In the genomic region with DNA sequence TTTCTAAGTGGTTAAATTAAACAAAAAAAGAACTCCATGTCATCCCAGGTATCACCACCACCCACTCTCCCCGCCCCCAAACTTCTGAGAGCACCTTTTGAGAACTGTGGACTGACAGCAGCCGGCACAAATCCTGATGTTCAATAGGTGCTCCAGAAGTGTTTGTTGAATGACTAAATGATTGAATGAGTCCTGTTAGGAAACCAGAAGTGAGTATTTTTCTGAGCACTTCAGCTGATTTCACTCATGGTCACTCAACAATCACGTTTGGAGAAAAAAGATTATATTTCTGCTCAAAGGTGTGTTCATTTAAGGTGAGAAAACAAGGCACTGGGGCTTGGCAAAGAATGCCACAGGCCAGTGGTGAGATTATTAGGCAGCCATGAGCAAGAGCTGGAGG, we compare ENCODE assay signal across 20 cellular contexts. TPM values are rescaled to one million over a fixed set of nuclear protein-coding genes. Genes with fewer than 3 reads are reported as not detected.
DNase-seq lines count a peak whose midpoint lies in the region; TF ChIP-seq lines count a peak whose summit lies in the region.
"Had no signal": no experiment of that assay in that cellular context is flagged by ENCODE, and none has a peak within 500 bp of the region (broad histone marks: within the 10 kb centered on the region; RNA-seq: fewer than 3 reads in every experiment).

No MANE protein-coding gene starts in this region.

- H3K79me2 ChIP-seq in H9 (ENCODE audit: insufficient read depth, low read length) (no peaks in the 10 kb centered on the region), mammary epithelial cell (ENCODE audit: insufficient read depth, low read length) (no peaks in the 10 kb centered on the region)

- no CpG with 5 or more reads among the region's 3 CpGs for WGBS in H9 (ENCODE audit: extremely low coverage, insufficient read length, low lambda C conversion rate)
- WGBS in mammary epithelial cell (ENCODE audit: low coverage, missing lambda C conversion rate) = 81% methylated on average over 3 of the region's 3 CpGs

- no peak overlapping the region for H3K9ac ChIP-seq in H9 (ENCODE audit: extremely low read depth, insufficient read length, low read length)
- H3K9ac ChIP-seq in mammary epithelial cell (ENCODE audit: insufficient read depth, low read length) = no peak overlapping the region
- H3K9ac ChIP-seq: BLaER1 had no signal

- H3K27ac ChIP-seq in H9 (ENCODE audit: insufficient read length, low read depth, low read length) = no peak overlapping the region
- H3K27ac ChIP-seq in mammary epithelial cell (ENCODE audit: insufficient read depth, low read depth, low read length) = no peak overlapping the region
- H3K27ac ChIP-seq: BLaER1 had no signal

- H4K5ac ChIP-seq in H9 (ENCODE audit: insufficient read length, low read depth, low read length) = no peak overlapping the region

- H2AK5ac ChIP-seq in H9 (ENCODE audit: insufficient read length, low read length) = no peak overlapping the region

- H3K9me3 ChIP-seq in Caco-2 = no peaks in the 10 kb centered on the region
- no peaks in the 10 kb centered on the region for H3K9me3 ChIP-seq in H9 (ENCODE audit: control insufficient read depth, low read depth, low read length)
- no peaks in the 10 kb centered on the region for H3K9me3 ChIP-seq in mammary epithelial cell (replicated peaks; ENCODE audit: insufficient read depth, low read length)
- H3K9me3 ChIP-seq: BE2C, BLaER1 had no signal

- BruUV-seq in Caco-2 (replicated peaks; lab: Mats Ljungman, UMichigan) (TSS peak; percentile 8), mammary epithelial cell (replicated peaks; lab: Mats Ljungman, UMichigan) (no TSS peak)

- H2BK120ac ChIP-seq in H9 (ENCODE audit: low read depth, low read length, poor library complexity, severe bottlenecking) = no peak overlapping the region

- H4K20me1 ChIP-seq in H9 (ENCODE audit: control insufficient read depth, insufficient read depth, insufficient read length) = no peaks in the 10 kb centered on the region
- H4K20me1 ChIP-seq in mammary epithelial cell (ENCODE audit: insufficient read depth, low read length) = no peaks in the 10 kb centered on the region
- H4K20me1 ChIP-seq: BLaER1 had no signal

- no peak overlapping the region for H3K56ac ChIP-seq in H9 (ENCODE audit: insufficient read length, low read depth, low read length)

- dilution Hi-C loops in mammary epithelial cell (cut with HindIII; ENCODE audit: low sequenced_read_pairs) = no loop called here

- H3K27me3 Mint-ChIP-seq in Caco-2 (ENCODE audit: insufficient read depth, unreplicated experiment) (no peaks in the 10 kb centered on the region), H9 (ENCODE audit: low read depth) (peaks cover 4% of the 10 kb centered on the region; the same call in 1 of the 2 replicates)

- H3K23ac ChIP-seq in H9 (ENCODE audit: insufficient read length, low read depth, low read length) = no peak overlapping the region

- H3K4ac ChIP-seq in H9 (ENCODE audit: low read depth, low read length) = no peak overlapping the region

- H2AFZ ChIP-seq in H9 (ENCODE audit: low read length) (no peak overlapping the region), mammary epithelial cell (ENCODE audit: low read depth, low read length) (no peak overlapping the region)

- H3K4me1 ChIP-seq in Caco-2 (peaks cover 52% of the 10 kb centered on the region), H9 (ENCODE audit: insufficient read depth, low read length) (no peaks in the 10 kb centered on the region), mammary epithelial cell (ENCODE audit: insufficient read depth, low read length) (no peaks in the 10 kb centered on the region)
- H3K4me1 ChIP-seq: BE2C, BLaER1 had no signal

- no peak overlapping the region for H3K27ac Mint-ChIP-seq in Caco-2 (ENCODE audit: unreplicated experiment)
- H3K27ac Mint-ChIP-seq in H9 = no peak overlapping the region; a peak in 1 of 7 replicates
- H3K27ac Mint-ChIP-seq: CD14-positive monocyte; CD4-positive, alpha-beta memory T cell; CD4-positive, CD25-positive, alpha-beta regulatory T cell had no signal

- no peak overlapping the region for H3T11ph ChIP-seq in H9 (ENCODE audit: low read length)

- H3K4me1 Mint-ChIP-seq in Caco-2 (ENCODE audit: low read depth, unreplicated experiment) (peaks cover 32% of the 10 kb centered on the region), H9 (peaks cover 6 to 10% of the 10 kb centered on the region in 2 experiments; a peak in 3 of 4 replicates)
- H3K4me1 Mint-ChIP-seq: CD14-positive monocyte; CD4-positive, CD25-positive, alpha-beta regulatory T cell; CD8-positive, alpha-beta memory T cell had no signal

- H3K79me1 ChIP-seq in H9 (ENCODE audit: insufficient read depth, low read depth, low read length, poor library complexity, severe bottlenecking) = no peaks in the 10 kb centered on the region

- H3K4me3 ChIP-seq in Caco-2 (ENCODE audit: low read depth, low read length) (no peak overlapping the region), mammary epithelial cell (replicated peaks in 1 of 3; ENCODE audit: insufficient read depth in 1 of 3, low read depth in 2 of 3, low read length in 3 of 3) (no peak overlapping the region)
- H3K4me3 ChIP-seq: BLaER1 had no signal

- no peak overlapping the region for H4K8ac ChIP-seq in H9 (replicated peaks; ENCODE audit: insufficient read length, low read depth, low read length)

- no peak overlapping the region for H3K4me2 ChIP-seq in H9 (ENCODE audit: insufficient read depth, insufficient read length, low read length)
- H3K4me2 ChIP-seq in mammary epithelial cell (ENCODE audit: insufficient read depth, low read depth, low read length) = no peak overlapping the region
- H3K4me2 ChIP-seq: BLaER1 had no signal

- POLR2A ChIA-PET in Caco-2 (lab: Charles Lee) = no interaction called here

- no peaks in the 10 kb centered on the region for H3K23me2 ChIP-seq in H9 (ENCODE audit: insufficient read length, low read depth, low read length, poor library complexity, severe bottlenecking)

- intact Hi-C loops in Caco-2 (cut with micrococcal nuclease; ENCODE audit: unreplicated experiment) = no loop called here
- intact Hi-C loops in posterior vena cava (cut with DNase I) = no loop called here
- intact Hi-C loops in mammary epithelial cell (cut with micrococcal nuclease) = no loop called here

- no peak overlapping the region for H2BK12ac ChIP-seq in H9 (ENCODE audit: insufficient read length, low read depth, low read length)

- H3K36me3 ChIP-seq in Caco-2 (ENCODE audit: control insufficient read depth, insufficient read depth, low read length) (no peaks in the 10 kb centered on the region; the same call in 1 of the 2 replicates), mammary epithelial cell (ENCODE audit: insufficient read depth, low read length) (no peaks in the 10 kb centered on the region)
- H3K36me3 ChIP-seq: BE2C, BLaER1 had no signal

- CTCF ChIA-PET in Caco-2 (lab: Charles Lee) = no interaction called here
- CTCF ChIA-PET in mammary epithelial cell (lab: Charles Lee; ENCODE audit: low non-redundant PET) = no interaction called here

- no peak overlapping the region for H2BK20ac ChIP-seq in H9 (ENCODE audit: low read depth, low read length, poor library complexity, severe bottlenecking)

- H3K27me3 ChIP-seq in Caco-2 (replicated peaks; ENCODE audit: control insufficient read depth, insufficient read depth, low read length) (no peaks in the 10 kb centered on the region), H9 (ENCODE audit: insufficient read depth, low read length) (no peaks in the 10 kb centered on the region), mammary epithelial cell (ENCODE audit: insufficient read depth, low read length) (no peaks in the 10 kb centered on the region)
- H3K27me3 ChIP-seq: BE2C, BLaER1 had no signal

- H3K18ac ChIP-seq in H9 (ENCODE audit: insufficient read length, low read depth, low read length) = no peak overlapping the region

- H3K36me3 Mint-ChIP-seq in Caco-2 (ENCODE audit: insufficient read depth, unreplicated experiment) = peaks cover 21% of the 10 kb centered on the region
- no peaks in the 10 kb centered on the region for H3K36me3 Mint-ChIP-seq in H9 (ENCODE audit: insufficient read depth in 1 of 3, low read depth in 3 of 3)
- H3K36me3 Mint-ChIP-seq: CD14-positive monocyte; CD4-positive, alpha-beta memory T cell; CD4-positive, CD25-positive, alpha-beta regulatory T cell; CD8-positive, alpha-beta memory T cell had no signal

- DNase-seq in Caco-2 (no peak), epidermal melanocyte (ENCODE audit: insufficient read length, low spot score) (peak; percentile 2), posterior vena cava (ENCODE audit: low spot score) (peak; percentile 48), H9 (no peak), mammary epithelial cell (no peak)
- DNase-seq: 8988T; ACHN; BE2C; C1 segment of cervical spinal cord; Calu3; CD4-positive, alpha-beta memory T cell; CD4-positive, CD25-positive, alpha-beta regulatory T cell; CD8-positive, alpha-beta memory T cell; COR-L47; DMS79 treated with DMSO at 0.1 percent for 48 hours; GF-D8 had no signal

- H4K91ac ChIP-seq in H9 (ENCODE audit: insufficient read length, low read depth, low read length) = no peak overlapping the region

- H3K14ac ChIP-seq in H9 (ENCODE audit: insufficient read depth, low read length) = no peak overlapping the region

- in situ Hi-C loops in mammary epithelial cell (cut with MboI; ENCODE audit: low sequenced_read_pairs in 2 of 2) = no loop called here

- H3K9me3 Mint-ChIP-seq in Caco-2 (ENCODE audit: unreplicated experiment) = no peaks in the 10 kb centered on the region
- H3K9me3 Mint-ChIP-seq in H9 = no peaks in the 10 kb centered on the region; a peak in 1 of 5 replicates
- H3K9me3 Mint-ChIP-seq: CD14-positive monocyte; CD4-positive, alpha-beta memory T cell; CD4-positive, CD25-positive, alpha-beta regulatory T cell; CD8-positive, alpha-beta memory T cell had no signal

- no peak overlapping the region for H2BK5ac ChIP-seq in H9 (ENCODE audit: insufficient read length, low read length)

- no peak overlapping the region for H3K4me3 Mint-ChIP-seq in Caco-2 (ENCODE audit: unreplicated experiment)
- H3K4me3 Mint-ChIP-seq in H9 = no peak overlapping the region
- H3K4me3 Mint-ChIP-seq: CD14-positive monocyte; CD4-positive, alpha-beta memory T cell; CD4-positive, CD25-positive, alpha-beta regulatory T cell; CD8-positive, alpha-beta memory T cell had no signal

- no peak overlapping the region for H2BK15ac ChIP-seq in H9 (ENCODE audit: low read depth, low read length)

- no peak for TF ChIP-seq CTCF in Caco-2 (IDR thresholded peaks at IDR 0.05; ENCODE audit: insufficient read depth in 1 of 2, low read depth in 1 of 2, low read length in 1 of 2, severe bottlenecking in 1 of 2, unreplicated experiment in 1 of 2)
- TF ChIP-seq CTCF in H9 (conservative IDR thresholded peaks at IDR 0.05) = no peak
- TF ChIP-seq CTCF in mammary epithelial cell (conservative IDR thresholded peaks at IDR 0.05 in 1 of 2, IDR thresholded peaks at IDR 0.05 in 1 of 2; ENCODE audit: extremely low read depth in 1 of 2, insufficient read depth in 1 of 2, low read depth in 1 of 2, low read length in 2 of 2) = no peak

RNA-seq across cellular contexts. Expression of gene HNF4A, which starts 6.2 kb away (rescaled TPM):
- total RNA-seq in Caco-2 (2022) = 256 and 292 TPM in 2 replicates
- not detected for total RNA-seq in posterior vena cava
- 0.04 TPM in 1 of 2 replicates, not detected in the other for total RNA-seq in H9 (2021)
- not detected for total RNA-seq in mammary epithelial cell
- polyA plus RNA-seq in mammary epithelial cell = 0.06 TPM
- not detected for polyA minus RNA-seq in mammary epithelial cell
- total RNA-seq: A673; CD4-positive, alpha-beta memory T cell; CD4-positive, CD25-positive, alpha-beta regulatory T cell; CD8-positive, alpha-beta memory T cell had no signal
- polyA plus RNA-seq: AG04450; CD14-positive monocyte; CD4-positive, alpha-beta memory T cell; CD4-positive, CD25-positive, alpha-beta regulatory T cell; CD8-positive, alpha-beta memory T cell had no signal

RNA-seq across cellular contexts. Expression of gene R3HDML, which starts 12.5 kb away (rescaled TPM):
- total RNA-seq in Caco-2 (2022) (not detected in 2 replicates), posterior vena cava (not detected), H9 (2021) (not detected in 2 replicates), mammary epithelial cell (not detected)
- polyA plus RNA-seq in mammary epithelial cell = not detected
- not detected for polyA minus RNA-seq in mammary epithelial cell
- total RNA-seq: A673; Calu3; CD4-positive, alpha-beta memory T cell; CD4-positive, CD25-positive, alpha-beta regulatory T cell; CD8-positive, alpha-beta memory T cell had no signal
- polyA plus RNA-seq: AG04450; CD14-positive monocyte; CD4-positive, alpha-beta memory T cell; CD4-positive, CD25-positive, alpha-beta regulatory T cell; CD8-positive, alpha-beta memory T cell had no signal

RNA-seq across cellular contexts. Expression of gene FITM2, which starts 38.3 kb away (rescaled TPM):
- total RNA-seq in Caco-2 (2022) = 13.9 and 14.4 TPM in 2 replicates
- 10 to 100 TPM in 1 of 2 donors, 1 to 10 TPM in 1; 8.0 to 10.6 TPM for total RNA-seq in posterior vena cava
- 1.7 TPM in 2 replicates for total RNA-seq in H9 (2021)
- total RNA-seq in mammary epithelial cell = 10 to 100 TPM in 1 of 2 donors, 1 to 10 TPM in 1; 7.6 to 10.3 TPM
- polyA plus RNA-seq in mammary epithelial cell = 4.2 TPM
- polyA minus RNA-seq in mammary epithelial cell = 5.8 TPM

Comparison
In these comparisons a context has a peak if more than half of its experiments do, and no peak if none do; other contexts are left out.
1. DNase-seq: peak in epidermal melanocyte (single experiment) and posterior vena cava (single experiment); none in Caco-2 (0 of 2), H9 (single experiment) and mammary epithelial cell (single experiment).
2. RNA of gene HNF4A, which starts 6.2 kb away (total RNA-seq): 256 to 292 TPM in Caco-2; not detected in posterior vena cava, 0.04 TPM in H9 and not detected in mammary epithelial cell; every median in the first group is over 100 times any median in the second.